15 cellular contexts compared by ENCODE assay signal in the genomic region with DNA sequence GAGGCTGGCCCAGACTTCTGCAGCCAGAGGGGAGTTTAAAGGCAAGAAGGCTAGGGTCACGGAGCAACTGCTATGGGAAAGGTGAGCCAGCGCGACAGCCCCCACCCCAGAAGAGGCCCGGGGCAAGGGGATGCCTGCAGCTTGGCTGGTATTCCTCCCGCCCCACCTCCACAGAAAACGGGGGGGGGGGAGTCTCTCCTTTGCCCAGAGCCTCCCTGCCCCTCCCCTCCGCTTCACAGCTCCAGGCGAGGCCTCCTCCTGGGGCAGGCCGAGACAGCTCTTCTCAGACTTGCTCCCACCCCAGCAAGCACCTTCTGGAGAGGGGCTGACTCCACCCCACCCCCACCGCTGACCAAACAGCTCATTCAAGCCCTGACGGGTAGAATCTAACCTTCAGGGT. TPM values are rescaled to one million over a fixed set of nuclear protein-coding genes. Genes with fewer than 3 reads are reported as not detected.
DNase-seq lines count a peak whose midpoint lies in the region; ATAC-seq and TF ChIP-seq lines count a peak whose summit lies in the region.
"Had no signal": no experiment of that assay in that cellular context is flagged by ENCODE, and none has a peak within 500 bp of the region (broad histone marks: within the 10 kb centered on the region; RNA-seq: fewer than 3 reads in every experiment).

No MANE protein-coding gene starts in this region.

- H3K27me3 ChIP-seq in upper lobe of left lung = no peaks in the 10 kb centered on the region

- H3K27ac ChIP-seq in upper lobe of left lung = peak overlapping the region in 3 of 4 donors; percentile 34 to 55 (median 55)

- peaks cover 15% of the 10 kb centered on the region for H3K36me3 Mint-ChIP-seq in activated naive CD8-positive, alpha-beta T cell treated with anti-CD3 and anti-CD28 coated beads, Interleukin-2, amount 10 ng/mL, durations not matched to agents 7 days and 5 days
- H3K36me3 Mint-ChIP-seq in activated naive CD8-positive, alpha-beta T cell treated with anti-CD3 and anti-CD28 coated beads, Interleukin-2, amount 50 U/mL, for 24 hours (ENCODE audit: low read depth) = peaks cover 28% of the 10 kb centered on the region
- H3K36me3 Mint-ChIP-seq in glutamatergic neuron (ENCODE audit: unreplicated experiment) = no peaks in the 10 kb centered on the region
- H3K36me3 Mint-ChIP-seq in naive thymus-derived CD8-positive, alpha-beta T cell = peaks cover 0 to 57% (median 0%) of the 10 kb centered on the region in 3 donors

- no peak overlapping the region for H3K4me3 ChIP-seq in upper lobe of left lung

- WGBS in upper lobe of left lung, 2 donors = 74 to 76% methylated on average over 2 to 11 of the region's 11 CpGs

- H3K4me3 Mint-ChIP-seq in activated naive CD8-positive, alpha-beta T cell treated with anti-CD3 and anti-CD28 coated beads, Interleukin-2, amount 10 ng/mL, durations not matched to agents 7 days and 5 days = no peak overlapping the region
- H3K4me3 Mint-ChIP-seq in activated naive CD8-positive, alpha-beta T cell treated with anti-CD3 and anti-CD28 coated beads, Interleukin-2, amount 50 U/mL, for 24 hours = no peak overlapping the region
- H3K4me3 Mint-ChIP-seq in glutamatergic neuron (ENCODE audit: unreplicated experiment) = peak overlapping the region; percentile 53
- peak overlapping the region in 2 of 10 donors; percentile 12 to 19 for H3K4me3 Mint-ChIP-seq in naive thymus-derived CD8-positive, alpha-beta T cell

- ATAC-seq in activated naive CD8-positive, alpha-beta T cell treated with anti-CD3 and anti-CD28 coated beads, Interleukin-2, amount 10 ng/mL, durations not matched to agents 7 days and 5 days (ENCODE audit: low read depth) = no peak
- no peak for ATAC-seq in activated naive CD8-positive, alpha-beta T cell treated with anti-CD3 and anti-CD28 coated beads, Interleukin-2, amount 50 U/mL, for 24 hours
- ATAC-seq in naive thymus-derived CD8-positive, alpha-beta T cell = no peak
- no peak for ATAC-seq in upper lobe of left lung (ENCODE audit: low FRiP score in 2 of 2)
- ATAC-seq in GM19395 (IDR thresholded peaks at IDR 0.05; ENCODE audit: unreplicated experiment) = no peak
- ATAC-seq in GM21447 (IDR thresholded peaks at IDR 0.05; ENCODE audit: unreplicated experiment) = no peak

- POLR2A ChIA-PET in activated naive CD8-positive, alpha-beta T cell treated with anti-CD3 and anti-CD28 coated beads, Interleukin-2, amount 10 ng/mL, durations not matched to agents 7 days and 5 days (lab: Charles Lee) = interaction anchor here (1.0 kb wide), 1 partner anchor 9 kb away, joined by 5 read pairs; no protein-coding TSS in a partner anchor
- POLR2A ChIA-PET in naive thymus-derived CD8-positive, alpha-beta T cell (lab: Charles Lee) = interaction anchor here (1.0 to 2.0 kb wide), 2 partner anchors 12 to 13 kb away, joined by 3 to 6 read pairs; no protein-coding TSS in a partner anchor

- TF ChIP-seq POLR2A in upper lobe of left lung (IDR thresholded peaks at IDR 0.05) = no peak

- peaks cover 29 to 55% (median 39%) of the 10 kb centered on the region in 4 donors for H3K4me1 ChIP-seq in upper lobe of left lung

- no peaks in the 10 kb centered on the region for H3K27me3 Mint-ChIP-seq in activated naive CD8-positive, alpha-beta T cell treated with anti-CD3 and anti-CD28 coated beads, Interleukin-2, amount 10 ng/mL, durations not matched to agents 7 days and 5 days
- H3K27me3 Mint-ChIP-seq in activated naive CD8-positive, alpha-beta T cell treated with anti-CD3 and anti-CD28 coated beads, Interleukin-2, amount 50 U/mL, for 24 hours = no peaks in the 10 kb centered on the region
- H3K27me3 Mint-ChIP-seq in glutamatergic neuron (ENCODE audit: unreplicated experiment) = peaks cover 7% of the 10 kb centered on the region
- no peaks in the 10 kb centered on the region for H3K27me3 Mint-ChIP-seq in naive thymus-derived CD8-positive, alpha-beta T cell

- DNase-seq in activated naive CD8-positive, alpha-beta T cell treated with anti-CD3 and anti-CD28 coated beads, Interleukin-2, amount 10 ng/mL, durations not matched to agents 7 days and 5 days = no peak
- no peak for DNase-seq in activated naive CD8-positive, alpha-beta T cell treated with anti-CD3 and anti-CD28 coated beads, Interleukin-2, amount 50 U/mL, for 24 hours
- no peak for DNase-seq in glutamatergic neuron
- no peak for DNase-seq in naive thymus-derived CD8-positive, alpha-beta T cell
- DNase-seq in upper lobe of left lung = peak in 1 of 2 donors; percentile 33
- DNase-seq in DMS153 treated with DMSO at 0.1 percent for 48 hours (lab: John Stamatoyannopoulos, UW; ENCODE audit: unreplicated experiment) = no peak
- DNase-seq: activated CD4-positive, alpha-beta T cell treated with anti-CD3 and anti-CD28 coated beads for 48 hours; foreskin fibroblast; NCI-H1930; NCI-H774; retina; stimulated activated CD4-positive, alpha-beta T cell treated with anti-CD3 and anti-CD28 coated beads, Interleukin-1b, Interleukin-23, amount 100 ng/mL, for 48 hours; T-helper 2 cell had no signal

- H3K9me3 Mint-ChIP-seq in activated naive CD8-positive, alpha-beta T cell treated with anti-CD3 and anti-CD28 coated beads, Interleukin-2, amount 10 ng/mL, durations not matched to agents 7 days and 5 days = no peaks in the 10 kb centered on the region
- H3K9me3 Mint-ChIP-seq in activated naive CD8-positive, alpha-beta T cell treated with anti-CD3 and anti-CD28 coated beads, Interleukin-2, amount 50 U/mL, for 24 hours = no peaks in the 10 kb centered on the region
- peaks cover 2% of the 10 kb centered on the region for H3K9me3 Mint-ChIP-seq in glutamatergic neuron (ENCODE audit: unreplicated experiment)
- H3K9me3 Mint-ChIP-seq in naive thymus-derived CD8-positive, alpha-beta T cell = no peaks in the 10 kb centered on the region

- peak overlapping the region; percentile 39 for H3K27ac Mint-ChIP-seq in activated naive CD8-positive, alpha-beta T cell treated with anti-CD3 and anti-CD28 coated beads, Interleukin-2, amount 10 ng/mL, durations not matched to agents 7 days and 5 days
- no peak overlapping the region for H3K27ac Mint-ChIP-seq in activated naive CD8-positive, alpha-beta T cell treated with anti-CD3 and anti-CD28 coated beads, Interleukin-2, amount 50 U/mL, for 24 hours
- no peak overlapping the region for H3K27ac Mint-ChIP-seq in glutamatergic neuron (ENCODE audit: unreplicated experiment)
- peak overlapping the region in 6 of 10 donors; percentile 46 to 69 (median 59) for H3K27ac Mint-ChIP-seq in naive thymus-derived CD8-positive, alpha-beta T cell

- TF ChIP-seq CTCF in glutamatergic neuron (IDR thresholded peaks at IDR 0.05; ENCODE audit: partially characterized antibody, unreplicated experiment) (no peak), upper lobe of left lung (IDR thresholded peaks at IDR 0.05) (no peak)

- H3K4me1 Mint-ChIP-seq in activated naive CD8-positive, alpha-beta T cell treated with anti-CD3 and anti-CD28 coated beads, Interleukin-2, amount 10 ng/mL, durations not matched to agents 7 days and 5 days = peaks cover 34% of the 10 kb centered on the region
- H3K4me1 Mint-ChIP-seq in activated naive CD8-positive, alpha-beta T cell treated with anti-CD3 and anti-CD28 coated beads, Interleukin-2, amount 50 U/mL, for 24 hours = peaks cover 84% of the 10 kb centered on the region
- peaks cover 23% of the 10 kb centered on the region for H3K4me1 Mint-ChIP-seq in glutamatergic neuron (ENCODE audit: low read depth, unreplicated experiment)
- peaks cover 53 to 93% (median 87%) of the 10 kb centered on the region in 4 donors for H3K4me1 Mint-ChIP-seq in naive thymus-derived CD8-positive, alpha-beta T cell

- H3K36me3 ChIP-seq in upper lobe of left lung = peaks cover 0 to 3% (median 0%) of the 10 kb centered on the region in 4 donors

- no peaks in the 10 kb centered on the region for H3K9me3 ChIP-seq in upper lobe of left lung

- TF ChIP-seq EP300 in upper lobe of left lung (IDR thresholded peaks at IDR 0.05) = no peak

RNA-seq across cellular contexts. Expression of a gene that starts 13.4 kb away (rescaled TPM):
- 100 to 1,000 TPM; 174 to 177 TPM for total RNA-seq in activated naive CD8-positive, alpha-beta T cell treated with anti-CD3 and anti-CD28 coated beads, Interleukin-2, amount 10 ng/mL, durations not matched to agents 7 days and 5 days
- 134 TPM for total RNA-seq in glutamatergic neuron (ENCODE audit: unreplicated experiment)
- 100 to 1,000 TPM; 129 to 131 TPM for total RNA-seq in naive thymus-derived CD8-positive, alpha-beta T cell
- 10 to 100 TPM; 81.3 to 88.1 (median 84.3) TPM for polyA plus RNA-seq in naive thymus-derived CD8-positive, alpha-beta T cell
- total RNA-seq in upper lobe of left lung = 100 to 1,000 TPM in 2 of 6 donors, 10 to 100 TPM in 4; 62.9 to 110 (median 81.5) TPM

Comparison
In these comparisons a context has a peak if more than half of its experiments do, and no peak if none do; other contexts are left out.
1. H3K27ac Mint-ChIP-seq: peak in activated naive CD8-positive, alpha-beta T cell treated with anti-CD3 and anti-CD28 coated beads, Interleukin-2, amount 10 ng/mL, durations not matched to agents 7 days and 5 days (single experiment) and naive thymus-derived CD8-positive, alpha-beta T cell (6 of 10); none in activated naive CD8-positive, alpha-beta T cell treated with anti-CD3 and anti-CD28 coated beads, Interleukin-2, amount 50 U/mL, for 24 hours (single experiment) and glutamatergic neuron (single experiment).